1 cellular context compared by ENCODE assay signal in genomic region chr7:148772297-148773089, GRCh38.
TF ChIP-seq lines count a peak whose summit lies in the region.

No MANE protein-coding gene starts in this region.

TF ChIP-seq in HEK293, 187 proteins besides CTCF, POLR2A, EP300 and RAD21 (continued from another document):
- TF ChIP-seq ZFP69B (tag by site-specific recombination; IDR thresholded peaks at IDR 0.05) (0 out of 2 replicates have a peak, but pooled peaks have one; percentile 44), ZNF24 (tag by site-specific recombination; IDR thresholded peaks at IDR 0.05) (peak; percentile 91), ZBTB21 (tag by site-specific recombination; IDR thresholded peaks at IDR 0.05) (peak; percentile 94), PATZ1 (tag by site-specific recombination; IDR thresholded peaks at IDR 0.05) (peak; percentile 14; the same call in 1 of the 2 replicates), ZNF362 (tag by site-specific recombination; IDR thresholded peaks at IDR 0.05) (peak; percentile 95), ZNF639 (tag by site-specific recombination; IDR thresholded peaks at IDR 0.05) (peak; percentile 89), ZNF660 (tag by site-specific recombination; IDR thresholded peaks at IDR 0.05) (peak; percentile 95), ZNF366 (tag by site-specific recombination; conservative IDR thresholded peaks at IDR 0.05) (peak; percentile 95), ZNF10 (tag by site-specific recombination; IDR thresholded peaks at IDR 0.05) (0 out of 2 replicates have a peak, but pooled peaks have one; percentile 26), ATF2 (tag by site-specific recombination; IDR thresholded peaks at IDR 0.05; ENCODE audit: low read depth) (peak; percentile 78), HIC1 (tag by site-specific recombination; IDR thresholded peaks at IDR 0.05) (peak; percentile 80), GLIS1 (tag by site-specific recombination; IDR thresholded peaks at IDR 0.05) (peak; percentile 73), ZNF335 (tag by site-specific recombination; conservative IDR thresholded peaks at IDR 0.05) (peak; percentile 45), KLF17 (tag by site-specific recombination; IDR thresholded peaks at IDR 0.05) (peak; percentile 92), ZBTB17 (tag by site-specific recombination; IDR thresholded peaks at IDR 0.05) (peak; percentile 75), ZSCAN23 (tag by site-specific recombination; IDR thresholded peaks at IDR 0.05) (peak; percentile 13; the same call in 1 of the 2 replicates), TSHZ1 (tag by site-specific recombination; IDR thresholded peaks at IDR 0.05; ENCODE audit: borderline replicate concordance) (peak; percentile 93), ZNF2 (tag by site-specific recombination; IDR thresholded peaks at IDR 0.05) (peak; percentile 78), KLF9 (tag by site-specific recombination; IDR thresholded peaks at IDR 0.05; ENCODE audit: low read depth) (peak; percentile 38; the same call in 1 of the 2 replicates), ZNF501 (tag by site-specific recombination; IDR thresholded peaks at IDR 0.05) (peak; percentile 77), BCL11A (tag by site-specific recombination; IDR thresholded peaks at IDR 0.05; ENCODE audit: low read depth) (peak; percentile 91), ZNF433 (tag by site-specific recombination; IDR thresholded peaks at IDR 0.05; ENCODE audit: low read depth) (no peak), ZEB2 (tag by site-specific recombination; IDR thresholded peaks at IDR 0.05) (peak; percentile 93), ZNF518A (tag by site-specific recombination; conservative IDR thresholded peaks at IDR 0.05; ENCODE audit: low read depth) (no peak), SP2 (tag by site-specific recombination; IDR thresholded peaks at IDR 0.05) (peak; percentile 36), ZBTB48 (tag by site-specific recombination; IDR thresholded peaks at IDR 0.05) (no peak), OSR2 (tag by site-specific recombination; IDR thresholded peaks at IDR 0.05) (peak; percentile 96), INSM2 (tag by site-specific recombination; IDR thresholded peaks at IDR 0.05) (peak; percentile 100), ZNF600 (tag by site-specific recombination; IDR thresholded peaks at IDR 0.05) (peak; percentile 100), ZNF133 (tag by site-specific recombination; IDR thresholded peaks at IDR 0.05) (no peak)
